In genomic region chr17:72574675-72575510, GRCh38 we compare ENCODE assay signal across 27 cellular contexts.
"Had no signal": no experiment of that assay in that cellular context is flagged by ENCODE, and none has a peak within 500 bp of the region (broad histone marks: within the 10 kb centered on the region; RNA-seq: fewer than 3 reads in every experiment).

No MANE protein-coding gene starts in this region.

- H3K4me3 ChIP-seq: cardiac muscle cell, left lung, lung, ovary, psoas muscle, tibial artery had no signal

- H3K4me1 ChIP-seq: left lung, psoas muscle, tibial artery had no signal

- H3K9me3 Mint-ChIP-seq: activated naive CD4-positive, alpha-beta T cell treated with anti-CD3 and anti-CD28 coated beads, Interleukin-2, amount 50 U/mL, for 72 hours; activated T-cell treated with anti-CD3 and anti-CD28 coated beads, Interleukin-2, amount 50 U/mL, for 24 hours; activated T-helper 17 cell treated with anti-CD3 and anti-CD28 coated beads, Interleukin-2, amount 50 U/mL, for 72 hours; effector memory CD8-positive, alpha-beta T cell; stimulated activated naive CD8-positive, alpha-beta T cell treated with anti-CD3 and anti-CD28 coated beads, Interleukin-15, Interleukin-2, amounts not matched to agents 100 ng/mL and 50 ng/mL, for 24 hours; T-cell; T-helper 2 cell treated with Interferon-gamma antibody and Interleukin-4, amounts not matched to agents 5 μg/mL and 100 μg/mL, for 36 hours; WTC11 had no signal

- H3K27ac Mint-ChIP-seq: activated T-cell treated with anti-CD3 and anti-CD28 coated beads, Interleukin-2, amount 50 U/mL, for 24 hours; activated T-helper 17 cell treated with anti-CD3 and anti-CD28 coated beads, Interleukin-2, amount 50 U/mL, for 72 hours; effector memory CD8-positive, alpha-beta T cell; stimulated activated naive CD8-positive, alpha-beta T cell treated with anti-CD3 and anti-CD28 coated beads, Interleukin-15, Interleukin-2, amounts not matched to agents 100 ng/mL and 50 ng/mL, for 24 hours; T-cell; T-helper 2 cell treated with Interferon-gamma antibody and Interleukin-4, amounts not matched to agents 5 μg/mL and 100 μg/mL, for 36 hours; WTC11 had no signal

- H3K27ac ChIP-seq: cardiac muscle cell, left lung, neutrophil, ovary, psoas muscle, tibial artery had no signal

- H3K4me1 Mint-ChIP-seq: naive B cell, T-cell had no signal

- H3K36me3 ChIP-seq: cardiac muscle cell, left lung, neutrophil, ovary, tibial artery had no signal

- DNase-seq: activated CD4-positive, alpha-beta T cell treated with anti-CD3 and anti-CD28 coated beads, Interleukin-2, amount 50 U/mL, for 4 hours; activated CD8-positive, alpha-beta memory T cell treated with anti-CD3 and anti-CD28 coated beads for 24 hours; activated CD8-positive, alpha-beta memory T cell treated with anti-CD3 and anti-CD28 coated beads, Interleukin-2, amount 50 U/mL, for 4 hours; activated T-cell treated with anti-CD3 and anti-CD28 coated beads, Interleukin-2, amount 50 U/mL, for 24 hours; amniotic stem cell; dermis blood vessel endothelial cell; effector memory CD8-positive, alpha-beta T cell; foreskin melanocyte; kidney; left lung; naive B cell; ovary; psoas muscle; right cardiac atrium; stimulated activated CD4-positive, alpha-beta T cell treated with anti-CD3 and anti-CD28 coated beads, Interleukin-12 subunit alpha, Interleukin-12 subunit beta, amount 100 ng/mL, for 4 hours; stimulated activated CD4-positive, alpha-beta T cell treated with anti-CD3 and anti-CD28 coated beads, Interleukin-4, amount 100 ng/mL, for 4 hours; T-cell; tibial artery had no signal

- H3K9me3 ChIP-seq: left lung, neutrophil, ovary, psoas muscle, tibial artery had no signal

- H3K27me3 ChIP-seq: cardiac muscle cell, ovary had no signal

- H3K4me3 Mint-ChIP-seq: activated T-cell treated with anti-CD3 and anti-CD28 coated beads, Interleukin-2, amount 50 U/mL, for 24 hours; activated T-helper 17 cell treated with anti-CD3 and anti-CD28 coated beads, Interleukin-2, amount 50 U/mL, for 72 hours; effector memory CD8-positive, alpha-beta T cell; naive B cell; stimulated activated naive CD8-positive, alpha-beta T cell treated with anti-CD3 and anti-CD28 coated beads, Interleukin-15, Interleukin-2, amounts not matched to agents 100 ng/mL and 50 ng/mL, for 24 hours; T-cell; T-helper 2 cell treated with Interferon-gamma antibody and Interleukin-4, amounts not matched to agents 5 μg/mL and 100 μg/mL, for 36 hours; WTC11 had no signal

- H3K36me3 Mint-ChIP-seq: activated naive CD4-positive, alpha-beta T cell treated with anti-CD3 and anti-CD28 coated beads, Interleukin-2, amount 50 U/mL, for 72 hours; naive B cell; T-cell; WTC11 had no signal

- ATAC-seq: activated naive CD4-positive, alpha-beta T cell treated with anti-CD3 and anti-CD28 coated beads, Interleukin-2, amount 50 U/mL, for 72 hours; activated T-helper 17 cell treated with anti-CD3 and anti-CD28 coated beads, Interleukin-2, amount 50 U/mL, for 72 hours; effector memory CD8-positive, alpha-beta T cell; esophagus mucosa; left lung; psoas muscle; right cardiac atrium; T-cell had no signal
